2 cellular contexts compared by ENCODE assay signal in genomic region chr3:44136421-44136820, GRCh38.
TF ChIP-seq lines count a peak whose summit lies in the region.

No MANE protein-coding gene starts in this region.

TF ChIP-seq in SK-N-SH, 30 proteins besides CTCF, POLR2A, EP300 and RAD21 (continued from another document):
- TF ChIP-seq, protein P1, sequence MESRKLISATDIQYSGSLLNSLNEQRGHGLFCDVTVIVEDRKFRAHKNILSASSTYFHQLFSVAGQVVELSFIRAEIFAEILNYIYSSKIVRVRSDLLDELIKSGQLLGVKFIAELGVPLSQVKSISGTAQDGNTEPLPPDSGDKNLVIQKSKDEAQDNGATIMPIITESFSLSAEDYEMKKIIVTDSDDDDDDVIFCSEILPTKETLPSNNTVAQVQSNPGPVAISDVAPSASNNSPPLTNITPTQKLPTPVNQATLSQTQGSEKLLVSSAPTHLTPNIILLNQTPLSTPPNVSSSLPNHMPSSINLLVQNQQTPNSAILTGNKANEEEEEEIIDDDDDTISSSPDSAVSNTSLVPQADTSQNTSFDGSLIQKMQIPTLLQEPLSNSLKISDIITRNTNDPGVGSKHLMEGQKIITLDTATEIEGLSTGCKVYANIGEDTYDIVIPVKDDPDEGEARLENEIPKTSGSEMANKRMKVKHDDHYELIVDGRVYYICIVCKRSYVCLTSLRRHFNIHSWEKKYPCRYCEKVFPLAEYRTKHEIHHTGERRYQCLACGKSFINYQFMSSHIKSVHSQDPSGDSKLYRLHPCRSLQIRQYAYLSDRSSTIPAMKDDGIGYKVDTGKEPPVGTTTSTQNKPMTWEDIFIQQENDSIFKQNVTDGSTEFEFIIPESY (IDR thresholded peaks at IDR 0.05; ENCODE audit: borderline replicate concordance, low read depth), result no peak
- no peak for TF ChIP-seq POLR2AphosphoS5 (IDR thresholded peaks at IDR 0.05; ENCODE audit: low read depth, low read length)
- no peak for TF ChIP-seq CHD2 (IDR thresholded peaks at IDR 0.05; ENCODE audit: low read length, partially characterized antibody)
- TF ChIP-seq TCF12 (IDR thresholded peaks at IDR 0.05), result no peak
- TF ChIP-seq, protein P2, sequence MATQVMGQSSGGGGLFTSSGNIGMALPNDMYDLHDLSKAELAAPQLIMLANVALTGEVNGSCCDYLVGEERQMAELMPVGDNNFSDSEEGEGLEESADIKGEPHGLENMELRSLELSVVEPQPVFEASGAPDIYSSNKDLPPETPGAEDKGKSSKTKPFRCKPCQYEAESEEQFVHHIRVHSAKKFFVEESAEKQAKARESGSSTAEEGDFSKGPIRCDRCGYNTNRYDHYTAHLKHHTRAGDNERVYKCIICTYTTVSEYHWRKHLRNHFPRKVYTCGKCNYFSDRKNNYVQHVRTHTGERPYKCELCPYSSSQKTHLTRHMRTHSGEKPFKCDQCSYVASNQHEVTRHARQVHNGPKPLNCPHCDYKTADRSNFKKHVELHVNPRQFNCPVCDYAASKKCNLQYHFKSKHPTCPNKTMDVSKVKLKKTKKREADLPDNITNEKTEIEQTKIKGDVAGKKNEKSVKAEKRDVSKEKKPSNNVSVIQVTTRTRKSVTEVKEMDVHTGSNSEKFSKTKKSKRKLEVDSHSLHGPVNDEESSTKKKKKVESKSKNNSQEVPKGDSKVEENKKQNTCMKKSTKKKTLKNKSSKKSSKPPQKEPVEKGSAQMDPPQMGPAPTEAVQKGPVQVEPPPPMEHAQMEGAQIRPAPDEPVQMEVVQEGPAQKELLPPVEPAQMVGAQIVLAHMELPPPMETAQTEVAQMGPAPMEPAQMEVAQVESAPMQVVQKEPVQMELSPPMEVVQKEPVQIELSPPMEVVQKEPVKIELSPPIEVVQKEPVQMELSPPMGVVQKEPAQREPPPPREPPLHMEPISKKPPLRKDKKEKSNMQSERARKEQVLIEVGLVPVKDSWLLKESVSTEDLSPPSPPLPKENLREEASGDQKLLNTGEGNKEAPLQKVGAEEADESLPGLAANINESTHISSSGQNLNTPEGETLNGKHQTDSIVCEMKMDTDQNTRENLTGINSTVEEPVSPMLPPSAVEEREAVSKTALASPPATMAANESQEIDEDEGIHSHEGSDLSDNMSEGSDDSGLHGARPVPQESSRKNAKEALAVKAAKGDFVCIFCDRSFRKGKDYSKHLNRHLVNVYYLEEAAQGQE (IDR thresholded peaks at IDR 0.05; ENCODE audit: low read depth, low read length), result peak; percentile 93
- no peak for TF ChIP-seq JUND (IDR thresholded peaks at IDR 0.05)

TF ChIP-seq in SK-N-SH treated with all-trans-retinoic acid at 6 μM for 48 hours, 23 proteins besides CTCF, POLR2A, EP300 and RAD21 (continued from another document):
- TF ChIP-seq, protein P3, sequence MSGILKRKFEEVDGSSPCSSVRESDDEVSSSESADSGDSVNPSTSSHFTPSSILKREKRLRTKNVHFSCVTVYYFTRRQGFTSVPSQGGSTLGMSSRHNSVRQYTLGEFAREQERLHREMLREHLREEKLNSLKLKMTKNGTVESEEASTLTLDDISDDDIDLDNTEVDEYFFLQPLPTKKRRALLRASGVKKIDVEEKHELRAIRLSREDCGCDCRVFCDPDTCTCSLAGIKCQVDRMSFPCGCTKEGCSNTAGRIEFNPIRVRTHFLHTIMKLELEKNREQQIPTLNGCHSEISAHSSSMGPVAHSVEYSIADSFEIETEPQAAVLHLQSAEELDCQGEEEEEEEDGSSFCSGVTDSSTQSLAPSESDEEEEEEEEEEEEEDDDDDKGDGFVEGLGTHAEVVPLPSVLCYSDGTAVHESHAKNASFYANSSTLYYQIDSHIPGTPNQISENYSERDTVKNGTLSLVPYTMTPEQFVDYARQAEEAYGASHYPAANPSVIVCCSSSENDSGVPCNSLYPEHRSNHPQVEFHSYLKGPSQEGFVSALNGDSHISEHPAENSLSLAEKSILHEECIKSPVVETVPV (CRISPR knock-in tag; IDR thresholded peaks at IDR 0.05), result no peak
- TF ChIP-seq ZFP30 (CRISPR knock-in tag; IDR thresholded peaks at IDR 0.05), result no peak
- TF ChIP-seq BACH2 (CRISPR knock-in tag; IDR thresholded peaks at IDR 0.05; ENCODE audit: borderline replicate concordance), result no peak
- no peak for TF ChIP-seq GLIS3 (CRISPR knock-in tag; IDR thresholded peaks at IDR 0.05)
- TF ChIP-seq ZNF565 (CRISPR knock-in tag; conservative IDR thresholded peaks at IDR 0.05; ENCODE audit: low read depth), result no peak
- TF ChIP-seq, protein P4, sequence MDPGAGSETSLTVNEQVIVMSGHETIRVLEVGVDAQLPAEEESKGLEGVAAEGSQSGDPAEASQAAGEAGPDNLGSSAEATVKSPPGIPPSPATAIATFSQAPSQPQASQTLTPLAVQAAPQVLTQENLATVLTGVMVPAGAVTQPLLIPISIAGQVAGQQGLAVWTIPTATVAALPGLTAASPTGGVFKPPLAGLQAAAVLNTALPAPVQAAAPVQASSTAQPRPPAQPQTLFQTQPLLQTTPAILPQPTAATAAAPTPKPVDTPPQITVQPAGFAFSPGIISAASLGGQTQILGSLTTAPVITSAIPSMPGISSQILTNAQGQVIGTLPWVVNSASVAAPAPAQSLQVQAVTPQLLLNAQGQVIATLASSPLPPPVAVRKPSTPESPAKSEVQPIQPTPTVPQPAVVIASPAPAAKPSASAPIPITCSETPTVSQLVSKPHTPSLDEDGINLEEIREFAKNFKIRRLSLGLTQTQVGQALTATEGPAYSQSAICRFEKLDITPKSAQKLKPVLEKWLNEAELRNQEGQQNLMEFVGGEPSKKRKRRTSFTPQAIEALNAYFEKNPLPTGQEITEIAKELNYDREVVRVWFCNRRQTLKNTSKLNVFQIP (CRISPR knock-in tag; IDR thresholded peaks at IDR 0.05; ENCODE audit: borderline replicate concordance, low read depth), result no peak
- no peak for TF ChIP-seq RARB (CRISPR knock-in tag; IDR thresholded peaks at IDR 0.05)
- TF ChIP-seq PPARA (CRISPR knock-in tag; IDR thresholded peaks at IDR 0.05; ENCODE audit: borderline replicate concordance), result no peak
- no peak for TF ChIP-seq ZC3H10 (CRISPR knock-in tag; IDR thresholded peaks at IDR 0.05)
- TF ChIP-seq ARNTL (CRISPR knock-in tag; IDR thresholded peaks at IDR 0.05; ENCODE audit: borderline replicate concordance, low read depth), result no peak
- no peak for TF ChIP-seq TSHZ2 (CRISPR knock-in tag; IDR thresholded peaks at IDR 0.05)
- no peak for TF ChIP-seq ZNF8 (CRISPR knock-in tag; IDR thresholded peaks at IDR 0.05)
- TF ChIP-seq ZFP3 (CRISPR knock-in tag; IDR thresholded peaks at IDR 0.05), result no peak
- no peak for TF ChIP-seq SNAI2 (CRISPR knock-in tag; IDR thresholded peaks at IDR 0.05)
